20 cellular contexts compared by ENCODE assay signal in genomic region chr11:20634044-20634443, GRCh38. TPM values are rescaled to one million over a fixed set of nuclear protein-coding genes. Genes with fewer than 3 reads are reported as not detected.
DNase-seq lines count a peak whose midpoint lies in the region; ATAC-seq and TF ChIP-seq lines count a peak whose summit lies in the region.
"Had no signal": no experiment of that assay in that cellular context is flagged by ENCODE, and none has a peak within 500 bp of the region (broad histone marks: within the 10 kb centered on the region; RNA-seq: fewer than 3 reads in every experiment).

No MANE protein-coding gene starts in this region.

- CTCF ChIA-PET in mammary epithelial cell (lab: Charles Lee; ENCODE audit: low non-redundant PET): no interaction called here

- no peak overlapping the region for H3K4me2 ChIP-seq in Loucy (ENCODE audit: low read depth, low read length, poor library complexity, severe bottlenecking)
- no peak overlapping the region for H3K4me2 ChIP-seq in mammary epithelial cell (ENCODE audit: insufficient read depth, low read depth, low read length)

- dilution Hi-C loops in mammary epithelial cell (cut with HindIII; ENCODE audit: low sequenced_read_pairs): no loop called here

- no peak overlapping the region for H3K4me3 Mint-ChIP-seq in neural crest cell
- H3K4me3 Mint-ChIP-seq: activated CD8-positive, alpha-beta T cell treated with anti-CD3 and anti-CD28 coated beads for 36 hours; activated naive CD8-positive, alpha-beta T cell treated with anti-CD3 and anti-CD28 coated beads, Interleukin-2, amount 10 ng/mL, durations not matched to agents 7 days and 5 days; activated T-cell treated with anti-CD3 and anti-CD28 coated beads, Interleukin-2, amount 50 U/mL, for 72 hours; CD8-positive, alpha-beta memory T cell had no signal

- peaks cover 2% of the 10 kb centered on the region for H3K27me3 Mint-ChIP-seq in neural crest cell (ENCODE audit: low read depth)

- in situ Hi-C loops in mammary epithelial cell (cut with MboI; ENCODE audit: low sequenced_read_pairs in 2 of 2): loop anchor here in 1 of 2 donors (25.0 kb wide), 1 partner anchor 878 kb away; no protein-coding TSS in a partner anchor

- H3K79me2 ChIP-seq in Loucy (ENCODE audit: insufficient read depth, low read length): no peaks in the 10 kb centered on the region
- no peaks in the 10 kb centered on the region for H3K79me2 ChIP-seq in mammary epithelial cell (ENCODE audit: insufficient read depth, low read length)

- no peaks in the 10 kb centered on the region for H3K4me1 Mint-ChIP-seq in neural crest cell
- H3K4me1 Mint-ChIP-seq: activated naive CD8-positive, alpha-beta T cell treated with anti-CD3 and anti-CD28 coated beads, Interleukin-2, amount 10 ng/mL, durations not matched to agents 7 days and 5 days; CD8-positive, alpha-beta memory T cell had no signal

- 0 out of 2 replicates have a peak, but pooled peaks have one; percentile 8 for TF ChIP-seq CTCF in Loucy (conservative IDR thresholded peaks at IDR 0.05; ENCODE audit: low read length)
- peak; percentile 35 to 53 for TF ChIP-seq CTCF in mammary epithelial cell (conservative IDR thresholded peaks at IDR 0.05 in 1 of 2, IDR thresholded peaks at IDR 0.05 in 1 of 2; ENCODE audit: extremely low read depth in 1 of 2, insufficient read depth in 1 of 2, low read depth in 1 of 2, low read length in 2 of 2)
- TF ChIP-seq CTCF in neural crest cell (conservative IDR thresholded peaks at IDR 0.05): peak; percentile 17

- 90% methylated on average over 5 of the region's 5 CpGs for WGBS in mammary epithelial cell (ENCODE audit: low coverage, missing lambda C conversion rate)

- no peaks in the 10 kb centered on the region for H3K36me3 Mint-ChIP-seq in neural crest cell (ENCODE audit: low read depth)
- H3K36me3 Mint-ChIP-seq: activated naive CD8-positive, alpha-beta T cell treated with anti-CD3 and anti-CD28 coated beads, Interleukin-2, amount 10 ng/mL, durations not matched to agents 7 days and 5 days; CD8-positive, alpha-beta memory T cell had no signal

- BruUV-seq in mammary epithelial cell (replicated peaks; lab: Mats Ljungman, UMichigan): no TSS peak

- intact Hi-C loops in mammary epithelial cell (cut with micrococcal nuclease): no loop called here

- H3K4me3 ChIP-seq in Loucy (ENCODE audit: low read length, poor library complexity, severe bottlenecking) (no peak overlapping the region), mammary epithelial cell (replicated peaks in 1 of 3; ENCODE audit: insufficient read depth in 1 of 3, low read depth in 2 of 3, low read length in 3 of 3) (no peak overlapping the region)

- H3K9me3 Mint-ChIP-seq in neural crest cell: no peaks in the 10 kb centered on the region
- H3K9me3 Mint-ChIP-seq: activated CD8-positive, alpha-beta T cell treated with anti-CD3 and anti-CD28 coated beads for 36 hours; activated naive CD8-positive, alpha-beta T cell treated with anti-CD3 and anti-CD28 coated beads, Interleukin-2, amount 10 ng/mL, durations not matched to agents 7 days and 5 days had no signal

- ATAC-seq in GM18511 (IDR thresholded peaks at IDR 0.05; ENCODE audit: unreplicated experiment): no peak
- ATAC-seq: activated CD8-positive, alpha-beta T cell treated with anti-CD3 and anti-CD28 coated beads for 36 hours; activated T-cell treated with anti-CD3 and anti-CD28 coated beads, Interleukin-2, amount 50 U/mL, for 72 hours; left colon; sciatic nerve had no signal

- H3K27ac ChIP-seq in mammary epithelial cell (ENCODE audit: insufficient read depth, low read depth, low read length): no peak overlapping the region

- H3K9ac ChIP-seq in Loucy (ENCODE audit: low read depth, low read length, poor library complexity, severe bottlenecking) (no peak overlapping the region), mammary epithelial cell (ENCODE audit: insufficient read depth, low read length) (no peak overlapping the region)

- H3K27me3 ChIP-seq in Loucy (ENCODE audit: insufficient read depth, low read length, poor library complexity, severe bottlenecking): no peaks in the 10 kb centered on the region
- H3K27me3 ChIP-seq in mammary epithelial cell (ENCODE audit: insufficient read depth, low read length): no peaks in the 10 kb centered on the region

- H3K4me1 ChIP-seq in Loucy (ENCODE audit: insufficient read depth, low read length, poor library complexity, severe bottlenecking) (no peaks in the 10 kb centered on the region), mammary epithelial cell (ENCODE audit: insufficient read depth, low read length) (peaks cover 3% of the 10 kb centered on the region)

- H3F3A ChIP-seq in Loucy (ENCODE audit: low read depth): no peaks in the 10 kb centered on the region

- H3K9me2 ChIP-seq in Loucy (replicated peaks; ENCODE audit: low read depth, low read length): no peaks in the 10 kb centered on the region

- H3K27ac Mint-ChIP-seq in neural crest cell (ENCODE audit: unreplicated experiment): no peak overlapping the region
- H3K27ac Mint-ChIP-seq: activated CD8-positive, alpha-beta T cell treated with anti-CD3 and anti-CD28 coated beads for 36 hours; activated naive CD8-positive, alpha-beta T cell treated with anti-CD3 and anti-CD28 coated beads, Interleukin-2, amount 10 ng/mL, durations not matched to agents 7 days and 5 days; activated T-cell treated with anti-CD3 and anti-CD28 coated beads, Interleukin-2, amount 50 U/mL, for 72 hours; CD8-positive, alpha-beta memory T cell had no signal

- H3K9me3 ChIP-seq in Loucy (ENCODE audit: insufficient read depth, low read depth, low read length) (no peaks in the 10 kb centered on the region), mammary epithelial cell (replicated peaks; ENCODE audit: insufficient read depth, low read length) (no peaks in the 10 kb centered on the region)

- H2AFZ ChIP-seq in Loucy (ENCODE audit: low read length): no peak overlapping the region
- H2AFZ ChIP-seq in mammary epithelial cell (ENCODE audit: low read depth, low read length): no peak overlapping the region

- H4K20me1 ChIP-seq in Loucy (ENCODE audit: insufficient read depth, low read length, poor library complexity, severe bottlenecking) (no peaks in the 10 kb centered on the region), mammary epithelial cell (ENCODE audit: insufficient read depth, low read length) (no peaks in the 10 kb centered on the region)

- DNase-seq in NCI-H82 (lab: John Stamatoyannopoulos, UW): peak; percentile 61
- DNase-seq in NCI-H82 treated with DMSO at 0.1 percent for 48 hours (lab: John Stamatoyannopoulos, UW; ENCODE audit: unreplicated experiment): no peak
- DNase-seq in mammary epithelial cell: no peak
- DNase-seq in neural crest cell (ENCODE audit: low read depth, low spot score): no peak
- DNase-seq in NCI-H345 treated with DMSO at 0.1 percent for 48 hours (lab: John Stamatoyannopoulos, UW; ENCODE audit: unreplicated experiment): no peak
- DNase-seq in activated naive CD4-positive, alpha-beta T cell treated with anti-CD3 and anti-CD28 coated beads, Interleukin-2, amount 50 U/mL, for 16 hours: no peak
- DNase-seq: activated CD8-positive, alpha-beta T cell treated with anti-CD3 and anti-CD28 coated beads for 36 hours; activated naive CD8-positive, alpha-beta T cell treated with anti-CD3 and anti-CD28 coated beads, Interleukin-2, amount 10 ng/mL, durations not matched to agents 7 days and 5 days; activated T-cell treated with anti-CD3 and anti-CD28 coated beads, Interleukin-2, amount 50 U/mL, for 72 hours; caudate nucleus; CD8-positive, alpha-beta memory T cell; hypothalamus; IMR-90; left colon; NCI-H1417 had no signal

- H3K36me3 ChIP-seq in Loucy (ENCODE audit: insufficient read depth, low read length): no peaks in the 10 kb centered on the region
- H3K36me3 ChIP-seq in mammary epithelial cell (ENCODE audit: insufficient read depth, low read length): no peaks in the 10 kb centered on the region

RNA-seq across cellular contexts. Expression of gene SLC6A5, which starts 34.6 kb away (rescaled TPM):
- total RNA-seq in mammary epithelial cell (under 1 TPM in 1 of 2 donors, not detected in 1; under 0.01 TPM), neural crest cell (0.05 TPM in 1 of 2 replicates, not detected in the other)
- not detected for polyA plus RNA-seq in mammary epithelial cell
- polyA minus RNA-seq in mammary epithelial cell: not detected
- total RNA-seq: activated CD8-positive, alpha-beta T cell treated with anti-CD3 and anti-CD28 coated beads for 36 hours; activated naive CD8-positive, alpha-beta T cell treated with anti-CD3 and anti-CD28 coated beads, Interleukin-2, amount 10 ng/mL, durations not matched to agents 7 days and 5 days; activated T-cell treated with anti-CD3 and anti-CD28 coated beads, Interleukin-2, amount 50 U/mL, for 72 hours; CD8-positive, alpha-beta memory T cell; G401; IMR-90; left colon; osteocyte; sciatic nerve had no signal
- polyA plus RNA-seq: CD8-positive, alpha-beta memory T cell; IMR-90 had no signal

RNA-seq across cellular contexts. Expression of gene NELL1, which starts 35.3 kb away (rescaled TPM):
- not detected for total RNA-seq in mammary epithelial cell
- not detected for polyA plus RNA-seq in mammary epithelial cell
- not detected for polyA minus RNA-seq in mammary epithelial cell
- total RNA-seq in neural crest cell: 0.51 and 1.2 TPM in 2 replicates
- total RNA-seq: activated CD8-positive, alpha-beta T cell treated with anti-CD3 and anti-CD28 coated beads for 36 hours; activated naive CD8-positive, alpha-beta T cell treated with anti-CD3 and anti-CD28 coated beads, Interleukin-2, amount 10 ng/mL, durations not matched to agents 7 days and 5 days; activated T-cell treated with anti-CD3 and anti-CD28 coated beads, Interleukin-2, amount 50 U/mL, for 72 hours; CD8-positive, alpha-beta memory T cell; IMR-90; osteocyte had no signal
- polyA plus RNA-seq: CD8-positive, alpha-beta memory T cell; IMR-90 had no signal
